ENCODE assay signal across 13 cellular contexts in genomic region chr11:8201524-8202365, GRCh38. TPM values are rescaled to one million over a fixed set of nuclear protein-coding genes. Genes with fewer than 3 reads are reported as not detected.
DNase-seq lines count a peak whose midpoint lies in the region; ATAC-seq and TF ChIP-seq lines count a peak whose summit lies in the region.
"Had no signal": no experiment of that assay in that cellular context is flagged by ENCODE, and none has a peak within 500 bp of the region (broad histone marks: within the 10 kb centered on the region; RNA-seq: fewer than 3 reads in every experiment).

No MANE protein-coding gene starts in this region.

- H3K4me3 Mint-ChIP-seq in central memory CD8-positive, alpha-beta T cell = no peak overlapping the region
- H3K4me3 Mint-ChIP-seq: activated naive CD8-positive, alpha-beta T cell treated with anti-CD3 and anti-CD28 coated beads, Interleukin-2, amount 50 U/mL, for 24 hours had no signal

- TF ChIP-seq POLR2A in thyroid gland (IDR thresholded peaks at IDR 0.05) = no peak

- TF ChIP-seq CTCF in GM12864 (IDR thresholded peaks at IDR 0.05; ENCODE audit: low read depth, low read length, missing control alignments) = no peak
- TF ChIP-seq CTCF in thyroid gland (IDR thresholded peaks at IDR 0.05) = no peak

- peaks cover 75% of the 10 kb centered on the region for H3K27me3 Mint-ChIP-seq in central memory CD8-positive, alpha-beta T cell

- H3K36me3 ChIP-seq in thyroid gland = no peaks in the 10 kb centered on the region
- H3K36me3 ChIP-seq: thoracic aorta, WERI-Rb-1 had no signal

- H3K4me1 ChIP-seq in thyroid gland = no peaks in the 10 kb centered on the region

- H3K27me3 ChIP-seq in thyroid gland = no peaks in the 10 kb centered on the region

- ATAC-seq in GM19438 (IDR thresholded peaks at IDR 0.05; ENCODE audit: low read depth, unreplicated experiment) (peak; percentile 71), HG03280 (IDR thresholded peaks at IDR 0.05; ENCODE audit: unreplicated experiment) (peak; percentile 51)
- peak; percentile 28 for ATAC-seq in central memory CD8-positive, alpha-beta T cell (replicated peaks; ENCODE audit: extremely low read depth, poor library complexity, severe bottlenecking)
- ATAC-seq: activated naive CD8-positive, alpha-beta T cell treated with anti-CD3 and anti-CD28 coated beads, Interleukin-2, amount 50 U/mL, for 24 hours had no signal

- no peak overlapping the region for H3K27ac Mint-ChIP-seq in central memory CD8-positive, alpha-beta T cell (ENCODE audit: low read depth)
- H3K27ac Mint-ChIP-seq: activated naive CD8-positive, alpha-beta T cell treated with anti-CD3 and anti-CD28 coated beads, Interleukin-2, amount 50 U/mL, for 24 hours had no signal

- peaks cover 2% of the 10 kb centered on the region for H3K36me3 Mint-ChIP-seq in central memory CD8-positive, alpha-beta T cell (ENCODE audit: insufficient read depth)

- peaks cover 2% of the 10 kb centered on the region for H3K4me1 Mint-ChIP-seq in central memory CD8-positive, alpha-beta T cell

- WGBS in thyroid gland, 2 donors = 58 to 67% methylated on average over 4 of the region's 4 CpGs

- no peaks in the 10 kb centered on the region for H3K9me3 Mint-ChIP-seq in central memory CD8-positive, alpha-beta T cell
- H3K9me3 Mint-ChIP-seq: activated naive CD8-positive, alpha-beta T cell treated with anti-CD3 and anti-CD28 coated beads, Interleukin-2, amount 50 U/mL, for 24 hours had no signal

- no peak overlapping the region for H3K27ac ChIP-seq in thyroid gland
- H3K27ac ChIP-seq: thoracic aorta, WERI-Rb-1 had no signal

- peak; percentile 10 for DNase-seq in GM12864 (ENCODE audit: low read depth)
- DNase-seq in central memory CD8-positive, alpha-beta T cell (ENCODE audit: low spot score in 2 of 2) = no peak
- DNase-seq in NCI-H524 treated with DMSO at 0.1 percent for 48 hours (lab: John Stamatoyannopoulos, UW) = no peak
- DNase-seq in NCI-H2196 treated with DMSO at 0.1 percent for 48 hours (lab: John Stamatoyannopoulos, UW; ENCODE audit: unreplicated experiment) = no peak
- DNase-seq in NCI-H1436 treated with DMSO at 0.1 percent for 48 hours (lab: John Stamatoyannopoulos, UW) = no peak
- no peak for DNase-seq in thyroid gland
- DNase-seq: activated naive CD8-positive, alpha-beta T cell treated with anti-CD3 and anti-CD28 coated beads, Interleukin-2, amount 50 U/mL, for 24 hours; WERI-Rb-1 had no signal

- intact Hi-C loops in thyroid gland (cut with DNase I) = no loop called here

- H3K4me3 ChIP-seq in GM12864 (ENCODE audit: low read depth, low read length) = no peak overlapping the region
- no peak overlapping the region for H3K4me3 ChIP-seq in thyroid gland (replicated peaks in 1 of 3)
- H3K4me3 ChIP-seq: smooth muscle cell, thoracic aorta had no signal

- no peaks in the 10 kb centered on the region for H3K9me3 ChIP-seq in thyroid gland
- H3K9me3 ChIP-seq: thoracic aorta had no signal

RNA-seq across cellular contexts. Expression of gene RIC3, which starts 32.9 kb away (rescaled TPM):
- 10 to 100 TPM; 38.2 to 96.9 (median 46.9) TPM for total RNA-seq in thyroid gland
- total RNA-seq: lung microvascular endothelial cell had no signal
